8 cellular contexts compared by ENCODE assay signal in the genomic region with DNA sequence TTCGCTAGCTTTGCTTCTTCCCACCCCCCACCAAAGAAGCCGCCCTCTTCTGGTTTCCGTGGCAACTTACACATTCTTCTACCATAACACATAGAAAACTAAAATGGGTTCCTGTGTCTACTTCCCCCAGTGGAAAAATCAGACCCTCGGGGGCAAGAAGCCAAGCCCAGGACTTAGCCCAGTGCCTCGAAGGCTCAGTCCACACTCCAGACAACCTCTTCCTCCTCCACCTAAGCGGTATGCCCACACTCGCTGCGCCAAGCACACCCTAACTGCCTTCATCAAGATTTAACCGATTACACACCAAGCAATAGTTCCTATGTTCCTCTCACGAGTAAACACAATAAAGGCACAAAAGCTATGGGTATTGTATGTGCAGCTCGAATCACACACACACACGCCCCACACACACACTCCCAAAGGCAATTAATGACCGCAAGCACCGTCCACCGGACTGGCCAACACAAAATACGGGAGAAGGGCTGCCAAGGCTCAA. TPM values are rescaled to one million over a fixed set of nuclear protein-coding genes. Genes with fewer than 3 reads are reported as not detected.
A peak's percentile ranks its signal among the peaks of the same experiment; 100 is the strongest.
DNase-seq lines count a peak whose midpoint lies in the region; ATAC-seq, FAIRE-seq and TF ChIP-seq lines count a peak whose summit lies in the region.

No MANE protein-coding gene starts in this region.

- H3K4me1 ChIP-seq in ovary (ENCODE audit: insufficient read depth), result peaks cover 10% of the 10 kb centered on the region

- TF ChIP-seq POLR2A in GM12892 (IDR thresholded peaks at IDR 0.05; ENCODE audit: low read depth, low read length), result no peak
- TF ChIP-seq POLR2A in ovary (IDR thresholded peaks at IDR 0.05), result no peak

- H3K36me3 Mint-ChIP-seq in activated naive CD8-positive, alpha-beta T cell treated with anti-CD3 and anti-CD28 coated beads for 36 hours, result peaks cover 3% of the 10 kb centered on the region

- H3K9me3 ChIP-seq in ovary, result no peaks in the 10 kb centered on the region

- peak in 1 of 3 donors; percentile 2 for TF ChIP-seq CTCF in ovary (IDR thresholded peaks at IDR 0.05)

- in situ Hi-C loops in SK-MEL-5 (cut with HindIII; ENCODE audit: low pct_unique_long_range_greater_than_20kb, low sequenced_read_pairs), result no loop called here

- DNase-seq in GM12892 (ENCODE audit: insufficient read length) (no peak), SK-MEL-5 (ENCODE audit: low read depth, low spot score) (peak; percentile 55), Right ventricle myocardium superior (no peak), ovary (peak; percentile 29 to 67 (median 58)), ureter (ENCODE audit: low spot score) (peak; percentile 56), NCI-H1048 (lab: John Stamatoyannopoulos, UW) (no peak)
- peak; percentile 63 for DNase-seq in activated naive CD8-positive, alpha-beta T cell treated with anti-CD3 and anti-CD28 coated beads for 36 hours

- H3K27me3 ChIP-seq in ovary, result no peaks in the 10 kb centered on the region

- peak overlapping the region; percentile 94 for H3K4me3 Mint-ChIP-seq in activated naive CD8-positive, alpha-beta T cell treated with anti-CD3 and anti-CD28 coated beads for 36 hours

- peaks cover 31% of the 10 kb centered on the region for H3K4me1 Mint-ChIP-seq in activated naive CD8-positive, alpha-beta T cell treated with anti-CD3 and anti-CD28 coated beads for 36 hours

- 0 to 1% (median 0%) methylated on average over 16 of the region's 16 CpGs for WGBS in ovary, 3 donors

- intact Hi-C loops in Right ventricle myocardium superior (cut with DNase I), result no loop called here
- intact Hi-C loops in ovary (cut with DNase I), result loop anchor here in 1 of 4 donors (10.0 kb wide), 1 partner anchor 379 kb away; a partner anchor contains a TSS

- peak overlapping the region; percentile 48 to 93 for H3K27ac ChIP-seq in ovary

- H3K4me3 ChIP-seq in ovary, result peak overlapping the region; percentile 97

- TF ChIP-seq EP300 in ovary (IDR thresholded peaks at IDR 0.05), result no peak

- H3K27me3 Mint-ChIP-seq in activated naive CD8-positive, alpha-beta T cell treated with anti-CD3 and anti-CD28 coated beads for 36 hours, result no peaks in the 10 kb centered on the region

- H3K9me3 Mint-ChIP-seq in activated naive CD8-positive, alpha-beta T cell treated with anti-CD3 and anti-CD28 coated beads for 36 hours, result no peaks in the 10 kb centered on the region

- peak; percentile 83 for FAIRE-seq in GM12892 (lab: Jason Lieb, UNC)

- peak; percentile 23 for ATAC-seq in HG03159 (IDR thresholded peaks at IDR 0.05; ENCODE audit: unreplicated experiment)
- ATAC-seq in Right ventricle myocardium superior (ENCODE audit: poor library complexity), result peak; percentile 34

- H3K36me3 ChIP-seq in ovary, result no peaks in the 10 kb centered on the region

- H3K27ac Mint-ChIP-seq in activated naive CD8-positive, alpha-beta T cell treated with anti-CD3 and anti-CD28 coated beads for 36 hours, result peak overlapping the region; percentile 96

RNA-seq across cellular contexts. Expression of a gene that starts 0.5 kb away (rescaled TPM):
- 17.7 TPM for polyA plus RNA-seq in GM12892 (2012; ENCODE audit: missing spikeins)
- total RNA-seq in SK-MEL-5 (2014; rRNA removed; shearing (Covaris generic)), result 21.3 and 22.0 TPM in 2 replicates
- polyA plus RNA-seq in SK-MEL-5 (2015; cell fraction: cytosol; rRNA removed), result 14.9 and 16.1 TPM in 2 replicates
- polyA plus RNA-seq in SK-MEL-5 (2015; cell fraction: nucleus; rRNA removed), result 13.3 and 14.5 TPM in 2 replicates
- total RNA-seq in activated naive CD8-positive, alpha-beta T cell treated with anti-CD3 and anti-CD28 coated beads for 36 hours, result 10 to 100 TPM; 26.2 to 27.5 TPM
- total RNA-seq in Right ventricle myocardium superior (13.9 TPM), ovary (10 to 100 TPM; 35.1 to 50.6 (median 39.5) TPM), ureter (34.2 TPM)
- polyA plus RNA-seq in ovary, result 10 to 100 TPM; 29.4 to 32.5 TPM

RNA-seq across cellular contexts. Expression of a gene that starts 20.9 kb away (rescaled TPM):
- 33.4 TPM for polyA plus RNA-seq in GM12892 (2012; ENCODE audit: missing spikeins)
- 28.1 and 29.0 TPM in 2 replicates for total RNA-seq in SK-MEL-5 (2014; rRNA removed; shearing (Covaris generic))
- 21.8 and 23.9 TPM in 2 replicates for polyA plus RNA-seq in SK-MEL-5 (2015; cell fraction: cytosol; rRNA removed)
- 5.1 and 9.1 TPM in 2 replicates for polyA plus RNA-seq in SK-MEL-5 (2015; cell fraction: nucleus; rRNA removed)
- 10 to 100 TPM; 19.1 to 20.7 TPM for total RNA-seq in activated naive CD8-positive, alpha-beta T cell treated with anti-CD3 and anti-CD28 coated beads for 36 hours
- total RNA-seq in Right ventricle myocardium superior, result 47.9 TPM
- total RNA-seq in ovary, result 10 to 100 TPM; 50.4 to 82.6 (median 62.3) TPM
- polyA plus RNA-seq in ovary, result 10 to 100 TPM; 68.3 to 69.8 TPM
- 44.8 TPM for total RNA-seq in ureter

Comparison
In these comparisons a context has a peak if more than half of its experiments do, and no peak if none do; other contexts are left out.
1. DNase-seq: peak in SK-MEL-5 (single experiment), activated naive CD8-positive, alpha-beta T cell treated with anti-CD3 and anti-CD28 coated beads for 36 hours (single experiment), ovary (5 of 5) and ureter (single experiment); none in GM12892 (single experiment), Right ventricle myocardium superior (single experiment) and NCI-H1048 (single experiment).